1 cellular context compared by ENCODE assay signal in the genomic region with DNA sequence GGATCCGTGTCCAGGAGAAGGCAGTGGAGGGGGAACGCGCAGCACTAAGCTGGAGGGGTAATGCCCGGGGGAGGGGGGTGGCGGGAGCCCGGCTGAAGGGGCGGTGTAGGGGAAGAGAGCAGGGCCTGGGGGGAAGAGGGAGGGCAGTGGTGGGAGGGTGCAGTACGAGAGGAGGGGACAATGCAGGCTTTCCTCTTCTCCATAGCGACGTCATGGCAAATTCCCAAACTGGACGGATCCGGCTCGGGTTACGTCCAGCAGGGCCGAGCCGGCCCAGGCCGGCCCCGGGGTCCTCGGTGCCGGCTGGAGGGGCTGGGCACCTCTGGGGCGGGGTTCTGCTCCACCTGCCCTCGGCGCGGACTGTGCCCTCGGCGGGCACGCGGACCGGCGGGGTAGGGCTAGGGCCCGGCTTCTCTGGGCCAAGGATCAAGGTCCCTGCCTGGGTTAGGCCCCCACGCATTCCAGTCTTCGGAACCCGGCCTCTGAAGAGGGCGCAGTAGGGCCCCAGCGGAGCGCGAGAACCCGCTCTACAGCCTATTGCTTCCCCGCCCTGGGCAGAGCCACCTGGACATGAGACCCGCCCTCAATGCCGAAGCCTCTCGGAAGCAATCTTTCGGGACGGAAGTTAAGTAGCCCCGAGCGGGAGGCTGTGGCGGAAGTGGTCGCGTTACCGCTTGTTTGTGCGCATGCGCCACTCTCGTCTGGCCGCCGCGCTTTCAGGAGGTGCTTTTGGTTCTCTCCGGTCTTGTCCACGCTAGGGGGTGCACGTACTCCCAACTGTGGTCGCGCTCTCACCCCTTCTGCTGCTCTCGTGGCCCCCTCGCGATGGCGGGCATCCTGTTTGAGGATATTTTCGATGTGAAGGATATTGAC.
TF ChIP-seq lines count a peak whose summit lies in the region.

No MANE protein-coding gene starts in this region.

TF ChIP-seq in K562, 482 proteins besides CTCF, POLR2A, EP300 and RAD21 (continued from another document):
- TF ChIP-seq HBP1 (CRISPR knock-in tag; IDR thresholded peaks at IDR 0.05) (peak; percentile 23; the same call in 1 of the 2 replicates), POLR2B (IDR thresholded peaks at IDR 0.05; ENCODE audit: low read depth, partially characterized antibody) (peak; percentile 91), SMARCC2 (IDR thresholded peaks at IDR 0.05; ENCODE audit: low read depth) (no peak), UBTF (IDR thresholded peaks at IDR 0.05; ENCODE audit: borderline replicate concordance in 1 of 2, low read depth in 2 of 2, low read length in 2 of 2) (peak; percentile 72 to 89; a peak in 3 of 4 replicates), GATAD2A (IDR thresholded peaks at IDR 0.05) (no peak; the same call in 1 of the 2 replicates), CHD2 (IDR thresholded peaks at IDR 0.05; ENCODE audit: low read depth, low read length) (peak; percentile 89), SMARCA4 (IDR thresholded peaks at IDR 0.05) (peak; percentile 54; the same call in 1 of the 2 replicates), NUFIP1 (IDR thresholded peaks at IDR 0.05; ENCODE audit: partially characterized antibody) (no peak), SFPQ (IDR thresholded peaks at IDR 0.05; ENCODE audit: low read depth, low read length) (no peak), MCM5 (IDR thresholded peaks at IDR 0.05; ENCODE audit: low read depth) (no peak), CEBPZ (IDR thresholded peaks at IDR 0.05; ENCODE audit: borderline replicate concordance, low read depth, low read length) (no peak), TOE1 (IDR thresholded peaks at IDR 0.05; ENCODE audit: borderline replicate concordance) (0 out of 2 replicates have a peak, but pooled peaks have one; percentile 7), TOE1 (CRISPR knock-in tag; IDR thresholded peaks at IDR 0.05; ENCODE audit: borderline replicate concordance, low read depth) (no peak), ZNF707 (CRISPR knock-in tag; conservative IDR thresholded peaks at IDR 0.05) (no peak), ELF1 (tag; IDR thresholded peaks at IDR 0.05) (peak; percentile 82), BMI1 (IDR thresholded peaks at IDR 0.05; ENCODE audit: low read length) (no peak), SPI1 (IDR thresholded peaks at IDR 0.05; ENCODE audit: borderline replicate concordance, low read depth, low read length) (peak; percentile 45; the same call in 1 of the 2 replicates), SIX5 (IDR thresholded peaks at IDR 0.05; ENCODE audit: borderline replicate concordance in 1 of 2, insufficient read depth in 1 of 2, low read depth in 1 of 2, low read length in 2 of 2) (peak; percentile 48 to 49; a peak in 3 of 4 replicates), HINFP (tag; conservative IDR thresholded peaks at IDR 0.05; ENCODE audit: low read depth) (no peak)
- TF ChIP-seq, protein P1, sequence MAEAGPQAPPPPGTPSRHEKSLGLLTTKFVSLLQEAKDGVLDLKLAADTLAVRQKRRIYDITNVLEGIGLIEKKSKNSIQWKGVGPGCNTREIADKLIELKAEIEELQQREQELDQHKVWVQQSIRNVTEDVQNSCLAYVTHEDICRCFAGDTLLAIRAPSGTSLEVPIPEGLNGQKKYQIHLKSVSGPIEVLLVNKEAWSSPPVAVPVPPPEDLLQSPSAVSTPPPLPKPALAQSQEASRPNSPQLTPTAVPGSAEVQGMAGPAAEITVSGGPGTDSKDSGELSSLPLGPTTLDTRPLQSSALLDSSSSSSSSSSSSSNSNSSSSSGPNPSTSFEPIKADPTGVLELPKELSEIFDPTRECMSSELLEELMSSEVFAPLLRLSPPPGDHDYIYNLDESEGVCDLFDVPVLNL (CRISPR knock-in tag; IDR thresholded peaks at IDR 0.05; ENCODE audit: low read depth), result peak; percentile 51; the same call in 1 of the 2 replicates
- TF ChIP-seq, protein P2, sequence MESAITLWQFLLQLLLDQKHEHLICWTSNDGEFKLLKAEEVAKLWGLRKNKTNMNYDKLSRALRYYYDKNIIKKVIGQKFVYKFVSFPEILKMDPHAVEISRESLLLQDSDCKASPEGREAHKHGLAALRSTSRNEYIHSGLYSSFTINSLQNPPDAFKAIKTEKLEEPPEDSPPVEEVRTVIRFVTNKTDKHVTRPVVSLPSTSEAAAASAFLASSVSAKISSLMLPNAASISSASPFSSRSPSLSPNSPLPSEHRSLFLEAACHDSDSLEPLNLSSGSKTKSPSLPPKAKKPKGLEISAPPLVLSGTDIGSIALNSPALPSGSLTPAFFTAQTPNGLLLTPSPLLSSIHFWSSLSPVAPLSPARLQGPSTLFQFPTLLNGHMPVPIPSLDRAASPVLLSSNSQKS (CRISPR knock-in tag; IDR thresholded peaks at IDR 0.05), result 0 out of 2 replicates have a peak, but pooled peaks have one; percentile 44
TF ChIP-seq in K562: peak in this region for 134.
